8 cellular contexts compared by ENCODE assay signal in genomic region chr11:2698386-2699184, GRCh38. TPM values are rescaled to one million over a fixed set of nuclear protein-coding genes. Genes with fewer than 3 reads are reported as not detected.
DNase-seq lines count a peak whose midpoint lies in the region; ATAC-seq and TF ChIP-seq lines count a peak whose summit lies in the region.

No MANE protein-coding gene starts in this region.

- H2BK15ac ChIP-seq in mesendoderm (replicated peaks; ENCODE audit: low read depth), result no peak overlapping the region

- no peak overlapping the region for H3K4ac ChIP-seq in mesendoderm (ENCODE audit: low read depth, low read length)

- POLR2A ChIA-PET in MCF 10A (lab: Yijun Ruan, JAX), result interaction anchor here (0.6 to 1.4 kb wide), 7 partner anchors 16 to 725 kb away, joined by 3 to 4 read pairs (median 3); no protein-coding TSS in a partner anchor

- intact Hi-C loops in MCF 10A (cut with micrococcal nuclease), result no loop called here
- intact Hi-C loops in aorta (cut with DNase I), result no loop called here

- no peaks in the 10 kb centered on the region for H3K36me3 ChIP-seq in mesendoderm (ENCODE audit: control insufficient read depth, insufficient read depth, low read length)
- no peaks in the 10 kb centered on the region for H3K36me3 ChIP-seq in aorta (ENCODE audit: control insufficient read depth in 1 of 2, insufficient read depth in 2 of 2, low read length in 1 of 2)

- no CpG with 5 or more reads among the region's 20 CpGs for WGBS in mesendoderm (ENCODE audit: extremely low coverage, insufficient coverage, low lambda C conversion rate)
- 50% methylated on average over 20 of the region's 20 CpGs for WGBS in aorta, 2 donors

- no peak overlapping the region for H2BK5ac ChIP-seq in mesendoderm (ENCODE audit: low read length)

- H3K79me2 ChIP-seq in mesendoderm (ENCODE audit: control insufficient read depth, insufficient read depth, low read length), result no peaks in the 10 kb centered on the region

- CTCF ChIA-PET in activated naive CD4-positive, alpha-beta T cell treated with anti-CD3 and anti-CD28 coated beads, Interleukin-2, amount 10 ng/mL, durations not matched to agents 7 days and 5 days (lab: Charles Lee), result no interaction called here
- CTCF ChIA-PET in MCF 10A (lab: Yijun Ruan, JAX), result interaction anchor here (0.6 kb wide), 1 partner anchor 193 kb away, joined by 3 read pairs; no protein-coding TSS in a partner anchor

- no peak for TF ChIP-seq CTCF in MCF 10A (IDR thresholded peaks at IDR 0.05; ENCODE audit: unreplicated experiment)

- peak overlapping the region; percentile 83 for H3K56ac ChIP-seq in mesendoderm (ENCODE audit: low read length)

- H3K4me3 Mint-ChIP-seq in activated naive CD4-positive, alpha-beta T cell treated with anti-CD3 and anti-CD28 coated beads, Interleukin-2, amount 10 ng/mL, durations not matched to agents 7 days and 5 days, result peak overlapping the region; percentile 78
- peak overlapping the region; percentile 72 for H3K4me3 Mint-ChIP-seq in MCF 10A (ENCODE audit: unreplicated experiment)

- no peak overlapping the region for H4K8ac ChIP-seq in mesendoderm (ENCODE audit: low read depth, low read length)

- H3K9me3 ChIP-seq in aorta (ENCODE audit: control insufficient read depth, low read length), result no peaks in the 10 kb centered on the region

- TSS peak; percentile 43 for BruUV-seq in MCF 10A (replicated peaks; lab: Mats Ljungman, UMichigan)

- no peaks in the 10 kb centered on the region for H3K9me3 Mint-ChIP-seq in activated naive CD4-positive, alpha-beta T cell treated with anti-CD3 and anti-CD28 coated beads, Interleukin-2, amount 10 ng/mL, durations not matched to agents 7 days and 5 days
- no peaks in the 10 kb centered on the region for H3K9me3 Mint-ChIP-seq in MCF 10A (ENCODE audit: unreplicated experiment)

- H3K36me3 Mint-ChIP-seq in activated naive CD4-positive, alpha-beta T cell treated with anti-CD3 and anti-CD28 coated beads, Interleukin-2, amount 10 ng/mL, durations not matched to agents 7 days and 5 days, result peaks cover 11% of the 10 kb centered on the region
- H3K36me3 Mint-ChIP-seq in MCF 10A (ENCODE audit: insufficient read depth, unreplicated experiment), result no peaks in the 10 kb centered on the region

- no peak overlapping the region for H2BK120ac ChIP-seq in mesendoderm (ENCODE audit: low read depth, low read length)

- peak; percentile 5 for DNase-seq in activated naive CD4-positive, alpha-beta T cell treated with anti-CD3 and anti-CD28 coated beads, Interleukin-2, amount 10 ng/mL, durations not matched to agents 7 days and 5 days
- no peak for DNase-seq in activated naive CD4-positive, alpha-beta T cell treated with Interleukin-2 at 50 U/mL for 16 hours
- DNase-seq in MCF 10A (ENCODE audit: unreplicated experiment) (no peak), mesendoderm (no peak), aorta (peak in 1 of 2 donors; percentile 12), glomerular visceral epithelial cell (ENCODE audit: extremely low spot score) (no peak)
- no peak for DNase-seq in stimulated activated CD4-positive, alpha-beta T cell treated with anti-CD3 and anti-CD28 coated beads, Interleukin-2, amount 100 ng/mL, for 48 hours

- H3K23ac ChIP-seq in mesendoderm (ENCODE audit: low read length), result no peak overlapping the region

- H3K18ac ChIP-seq in mesendoderm (ENCODE audit: low read length), result no peak overlapping the region

- H3K79me1 ChIP-seq in mesendoderm (ENCODE audit: low read length), result no peaks in the 10 kb centered on the region

- no peak overlapping the region for H4K5ac ChIP-seq in mesendoderm (ENCODE audit: low read length)

- H3K4me3 ChIP-seq in mesendoderm (ENCODE audit: low read length) (peak overlapping the region; percentile 22), aorta (ENCODE audit: low read length in 2 of 2) (peak overlapping the region; percentile 5 to 63)

- H2AK5ac ChIP-seq in mesendoderm (ENCODE audit: low read length), result no peak overlapping the region

- ATAC-seq in aorta (ENCODE audit: low FRiP score) (no peak), GM21619 (IDR thresholded peaks at IDR 0.05; ENCODE audit: unreplicated experiment) (no peak)

- H3K27ac ChIP-seq in mesendoderm (ENCODE audit: low read depth, low read length) (no peak overlapping the region), aorta (ENCODE audit: low read depth in 1 of 2, low read length in 2 of 2) (no peak overlapping the region)

- peak overlapping the region; percentile 26 for H3K4me2 ChIP-seq in mesendoderm (ENCODE audit: low read length)

- H3K27ac Mint-ChIP-seq in activated naive CD4-positive, alpha-beta T cell treated with anti-CD3 and anti-CD28 coated beads, Interleukin-2, amount 10 ng/mL, durations not matched to agents 7 days and 5 days, result no peak overlapping the region
- H3K27ac Mint-ChIP-seq in MCF 10A (ENCODE audit: low read depth, unreplicated experiment), result peak overlapping the region; percentile 50

- H3K4me1 ChIP-seq in mesendoderm (ENCODE audit: control insufficient read depth, low read depth, low read length) (peaks cover 10% of the 10 kb centered on the region), aorta (ENCODE audit: control insufficient read depth in 1 of 2, insufficient read depth in 2 of 2, low read length in 2 of 2) (no peaks in the 10 kb centered on the region)

- H3K27me3 ChIP-seq in mesendoderm (ENCODE audit: insufficient read depth, low read length, poor library complexity) (no peaks in the 10 kb centered on the region), aorta (ENCODE audit: control insufficient read depth in 1 of 2, insufficient read depth in 2 of 2, low read length in 1 of 2) (no peaks in the 10 kb centered on the region)

- H3K27me3 Mint-ChIP-seq in activated naive CD4-positive, alpha-beta T cell treated with anti-CD3 and anti-CD28 coated beads, Interleukin-2, amount 10 ng/mL, durations not matched to agents 7 days and 5 days, result peaks cover 12% of the 10 kb centered on the region
- no peaks in the 10 kb centered on the region for H3K27me3 Mint-ChIP-seq in MCF 10A (ENCODE audit: insufficient read depth, unreplicated experiment)

- peaks cover 16% of the 10 kb centered on the region for H3K4me1 Mint-ChIP-seq in activated naive CD4-positive, alpha-beta T cell treated with anti-CD3 and anti-CD28 coated beads, Interleukin-2, amount 10 ng/mL, durations not matched to agents 7 days and 5 days
- H3K4me1 Mint-ChIP-seq in MCF 10A (ENCODE audit: insufficient read depth, unreplicated experiment), result peaks cover 6% of the 10 kb centered on the region

- peak overlapping the region; percentile 75 for H3K9ac ChIP-seq in mesendoderm (ENCODE audit: low read length)

RNA-seq across cellular contexts. Expression of gene KCNQ1OT1, which starts 1.2 kb away (rescaled TPM):
- total RNA-seq in MCF 10A (2022), result 1.3 and 1.7 TPM in 2 replicates
- 0.04 TPM for polyA plus RNA-seq in mesendoderm (2013, experiment 1 of 2)
- polyA plus RNA-seq in mesendoderm (2013, experiment 2 of 2), result 0.04 TPM
- total RNA-seq in aorta, result 1 to 10 TPM; 2.3 to 5.4 TPM
- under 1 TPM; 0.08 to 0.13 TPM for polyA plus RNA-seq in aorta
